Comparison of ENCODE assay signal across 18 cellular contexts in the genomic region with DNA sequence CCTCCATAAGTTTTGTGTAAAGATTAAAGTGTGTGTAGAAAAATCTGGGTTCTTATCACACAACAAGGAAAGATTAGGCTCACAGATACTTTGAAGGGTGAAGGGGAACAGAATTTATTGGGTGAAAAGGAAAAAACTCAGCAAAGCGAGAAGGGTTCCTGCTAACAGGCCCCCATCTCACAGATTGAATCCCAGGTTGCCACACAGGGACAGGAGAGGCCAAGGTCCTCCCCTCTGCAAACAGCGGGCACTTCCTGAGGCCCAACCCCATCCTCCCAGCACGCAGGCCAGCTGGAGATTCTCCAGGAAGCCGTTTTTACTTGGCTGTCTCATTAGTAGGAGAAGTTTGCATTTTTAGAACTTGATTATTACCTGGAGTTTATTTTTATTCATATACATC. TPM values are rescaled to one million over a fixed set of nuclear protein-coding genes. Genes with fewer than 3 reads are reported as not detected.
DNase-seq lines count a peak whose midpoint lies in the region; ATAC-seq and TF ChIP-seq lines count a peak whose summit lies in the region.
"Had no signal": no experiment of that assay in that cellular context is flagged by ENCODE, and none has a peak within 500 bp of the region (broad histone marks: within the 10 kb centered on the region; RNA-seq: fewer than 3 reads in every experiment).

No MANE protein-coding gene starts in this region.

- DNase-seq in right cardiac atrium (peak in 2 of 3 donors; percentile 22 to 50), right atrium auricular region (ENCODE audit: low spot score) (no peak), WTC11 (ENCODE audit: low spot score) (no peak), left lobe of liver (ENCODE audit: low spot score) (peak; percentile 86), GM19238 (ENCODE audit: insufficient read length, low spot score) (no peak), testis (no peak)
- DNase-seq in activated CD8-positive, alpha-beta memory T cell treated with anti-CD3 and anti-CD28 coated beads, Interleukin-2, amount 50 U/mL, for 48 hours = no peak
- DNase-seq: activated CD4-positive, alpha-beta T cell treated with anti-CD3 and anti-CD28 coated beads for 48 hours; activated naive CD4-positive, alpha-beta T cell treated with anti-CD3 and anti-CD28 coated beads, Interleukin-2, amount 50 U/mL, for 16 hours; NCI-H1092; NCI-H69; OCI-M1; stimulated activated naive CD8-positive, alpha-beta T cell treated with anti-CD3 and anti-CD28 coated beads, Interleukin-15, Interleukin-2, amounts not matched to agents 100 U/mL and 50 U/mL, for 24 hours had no signal

- WGBS in right cardiac atrium = 39% methylated on average over 4 of the region's 4 CpGs
- 41 to 58% methylated on average over 4 of the region's 4 CpGs for WGBS in testis, 2 donors

- POLR2A ChIA-PET in WTC11 (lab: Charles Lee) = no interaction called here

- H3K27ac ChIP-seq in right cardiac atrium (ENCODE audit: low read length) = no peak overlapping the region
- no peak overlapping the region for H3K27ac ChIP-seq in right atrium auricular region
- H3K27ac ChIP-seq in testis = no peak overlapping the region
- H3K27ac ChIP-seq: SK-N-MC had no signal

- H3K27ac Mint-ChIP-seq in WTC11 = no peak overlapping the region
- H3K27ac Mint-ChIP-seq: brain had no signal

- H3K36me3 Mint-ChIP-seq in WTC11 = no peaks in the 10 kb centered on the region

- intact Hi-C loops in right cardiac atrium (cut with DNase I) = no loop called here
- intact Hi-C loops in testis (cut with DNase I; ENCODE audit: low total_unique reads) = no loop called here

- H3K27me3 ChIP-seq in right cardiac atrium (ENCODE audit: control insufficient read depth, insufficient read depth) = no peaks in the 10 kb centered on the region
- no peaks in the 10 kb centered on the region for H3K27me3 ChIP-seq in right atrium auricular region
- H3K27me3 ChIP-seq in testis = no peaks in the 10 kb centered on the region

- ATAC-seq in right cardiac atrium (peak; percentile 55 to 57), WTC11 (peak; percentile 48; the same call in 1 of the 2 replicates), left lobe of liver (peak; percentile 99), HG03342 (IDR thresholded peaks at IDR 0.05; ENCODE audit: unreplicated experiment) (no peak)
- ATAC-seq: K562; stimulated activated naive CD8-positive, alpha-beta T cell treated with anti-CD3 and anti-CD28 coated beads, Interleukin-15, Interleukin-2, amounts not matched to agents 100 U/mL and 50 U/mL, for 24 hours had no signal

- no peaks in the 10 kb centered on the region for H3K9me3 Mint-ChIP-seq in WTC11
- H3K9me3 Mint-ChIP-seq: brain, neural crest cell had no signal

- H3K9me3 ChIP-seq in right cardiac atrium (ENCODE audit: control insufficient read depth, low read length) (no peaks in the 10 kb centered on the region), right atrium auricular region (no peaks in the 10 kb centered on the region), testis (no peaks in the 10 kb centered on the region)

- TF ChIP-seq CTCF in right atrium auricular region (IDR thresholded peaks at IDR 0.05) (no peak), WTC11 (IDR thresholded peaks at IDR 0.05) (no peak), testis (IDR thresholded peaks at IDR 0.05) (no peak)

- H3K4me3 ChIP-seq in right cardiac atrium (ENCODE audit: low read length) = no peak overlapping the region
- H3K4me3 ChIP-seq in right atrium auricular region = no peak overlapping the region
- H3K4me3 ChIP-seq in testis = no peak overlapping the region
- H3K4me3 ChIP-seq: K562, SK-N-MC had no signal

- H3K36me3 ChIP-seq in right atrium auricular region = peaks cover 20% of the 10 kb centered on the region
- H3K36me3 ChIP-seq in testis (ENCODE audit: low read depth, missing control alignments) = no peaks in the 10 kb centered on the region

- no peaks in the 10 kb centered on the region for H3K27me3 Mint-ChIP-seq in WTC11 (ENCODE audit: low read depth)
- H3K27me3 Mint-ChIP-seq: brain had no signal

- CTCF ChIA-PET in WTC11 (lab: Charles Lee) = interaction anchor here (1.5 kb wide), 1 partner anchor 40 kb away, joined by 4 read pairs; no protein-coding TSS in a partner anchor

- H3K4me3 Mint-ChIP-seq in WTC11 = no peak overlapping the region
- H3K4me3 Mint-ChIP-seq: brain, neural crest cell had no signal

- H3K4me1 ChIP-seq in right cardiac atrium (ENCODE audit: control insufficient read depth, insufficient read depth, low read length) (no peaks in the 10 kb centered on the region), right atrium auricular region (peaks cover 0 to 4% of the 10 kb centered on the region in 2 donors), testis (no peaks in the 10 kb centered on the region)

- H3K4me1 Mint-ChIP-seq in WTC11 = peaks cover 11% of the 10 kb centered on the region
- H3K4me1 Mint-ChIP-seq: brain, neural crest cell had no signal

- no peak for TF ChIP-seq POLR2A in testis (IDR thresholded peaks at IDR 0.05)

TF ChIP-seq in WTC11, 78 proteins besides CTCF, POLR2A, EP300 and RAD21:
- TF ChIP-seq ZNF232 (CRISPR knock-in tag; IDR thresholded peaks at IDR 0.05) = no peak
- 0 out of 2 replicates have a peak, but pooled peaks have one; percentile 24 for TF ChIP-seq GABPB1 (CRISPR knock-in tag; IDR thresholded peaks at IDR 0.05)
- no peak for TF ChIP-seq NFATC4 (CRISPR knock-in tag; IDR thresholded peaks at IDR 0.05)
TF ChIP-seq in WTC11: peak in this region for 1.

RNA-seq across cellular contexts. Expression of a gene that starts 15.2 kb away (rescaled TPM):
- 10 to 100 TPM; 28.6 to 34.4 (median 30.6) TPM for total RNA-seq in right cardiac atrium
- 28.4 TPM for polyA plus RNA-seq in right cardiac atrium
- total RNA-seq in right atrium auricular region = 10 to 100 TPM; 38.2 to 40.0 TPM
- total RNA-seq in WTC11 (2021) = 15.6 to 26.5 TPM (median 20.3 TPM) in 3 replicates
- 23.9 TPM for total RNA-seq in left lobe of liver
- 10 to 100 TPM; 49.9 to 54.9 TPM for total RNA-seq in testis
- polyA plus RNA-seq in testis (ENCODE audit: insufficient read depth, low read depth, low replicate concordance) = 43.9 TPM

RNA-seq across cellular contexts. Expression of a gene that starts 31.7 kb away (rescaled TPM):
- 10 to 100 TPM; 25.5 to 43.2 (median 40.2) TPM for total RNA-seq in right cardiac atrium
- 22.7 TPM for polyA plus RNA-seq in right cardiac atrium
- 10 to 100 TPM; 20.2 to 38.9 TPM for total RNA-seq in right atrium auricular region
- total RNA-seq in WTC11 (2021) = 8.9 to 10.4 TPM (median 10.2 TPM) in 3 replicates
- total RNA-seq in left lobe of liver = 19.6 TPM
- total RNA-seq in testis = 1 to 10 TPM; 8.4 to 9.1 TPM
- polyA plus RNA-seq in testis (ENCODE audit: insufficient read depth, low read depth, low replicate concordance) = 4.7 TPM

RNA-seq across cellular contexts. Expression of a gene that starts 31.9 kb away (rescaled TPM):
- total RNA-seq in right cardiac atrium (1 to 10 TPM; 2.7 to 5.5 (median 4.8) TPM), right atrium auricular region (1 to 10 TPM; 3.9 to 4.4 TPM), WTC11 (2021) (17.2 to 21.8 TPM (median 20.8 TPM) in 3 replicates), left lobe of liver (4.5 TPM), testis (1 to 10 TPM; 2.5 to 4.1 TPM)
- polyA plus RNA-seq in right cardiac atrium (3.6 TPM), testis (ENCODE audit: insufficient read depth, low read depth, low replicate concordance) (3.9 TPM)

RNA-seq across cellular contexts. Expression of a gene that starts 57.1 kb away (rescaled TPM):
- total RNA-seq in right cardiac atrium (1 to 10 TPM; 7.4 to 10.0 (median 9.4) TPM), right atrium auricular region (1 to 10 TPM; 8.4 to 8.9 TPM), WTC11 (2021) (8.0 to 8.9 TPM (median 8.4 TPM) in 3 replicates), left lobe of liver (9.4 TPM), testis (100 to 1,000 TPM in 1 of 2 donors, 10 to 100 TPM in 1; 80.1 to 123 TPM)
- polyA plus RNA-seq in right cardiac atrium (13.7 TPM), testis (ENCODE audit: insufficient read depth, low read depth, low replicate concordance) (241 TPM)

Comparison
In these comparisons a context has a peak if more than half of its experiments do, and no peak if none do; other contexts are left out.
1. DNase-seq: peak in right cardiac atrium (2 of 3) and left lobe of liver (single experiment); none in right atrium auricular region (single experiment), WTC11 (single experiment), activated CD8-positive, alpha-beta memory T cell treated with anti-CD3 and anti-CD28 coated beads, Interleukin-2, amount 50 U/mL, for 48 hours (single experiment), GM19238 (single experiment) and testis (single experiment).